In the genomic region with DNA sequence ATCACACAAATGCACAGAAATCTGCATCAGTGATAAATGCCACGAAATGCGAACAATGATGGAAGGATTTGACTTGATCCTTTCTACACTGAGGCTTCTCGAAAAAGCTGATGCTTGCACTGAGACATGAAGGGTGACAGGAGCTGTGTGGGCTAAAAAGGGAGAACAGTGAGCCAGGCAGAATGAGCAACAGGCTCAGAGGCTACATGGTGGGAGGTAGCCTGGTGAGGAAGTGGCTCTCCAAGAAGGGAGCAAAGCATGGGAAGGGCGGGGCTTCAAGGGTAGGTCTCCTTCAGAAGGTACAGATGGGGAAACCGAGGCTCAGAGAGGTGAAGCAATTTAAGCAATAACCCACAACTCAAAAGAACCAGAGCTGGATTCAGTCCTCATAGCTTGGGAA, we compare ENCODE assay signal across 31 cellular contexts.
DNase-seq lines count a peak whose midpoint lies in the region.
"Had no signal": no experiment of that assay in that cellular context is flagged by ENCODE, and none has a peak within 500 bp of the region (broad histone marks: within the 10 kb centered on the region; RNA-seq: fewer than 3 reads in every experiment).

No MANE protein-coding gene starts in this region.

- H3K4me1 ChIP-seq in neuronal stem cell (ENCODE audit: control insufficient read depth in 2 of 2, insufficient read depth in 1 of 2, low read depth in 1 of 2, low read length in 2 of 2) = peaks cover 4 to 5% of the 10 kb centered on the region in 2 donors
- H3K4me1 ChIP-seq: A549, BE2C, Caco-2 had no signal

- no CpG with 5 or more reads among the region's 5 CpGs for WGBS in neuronal stem cell (ENCODE audit: extremely low coverage in 2 of 2, insufficient read length in 2 of 2, insufficient replicate concordance in 1 of 2), 2 donors

- DNase-seq in caudate nucleus (lab: John Stamatoyannopoulos, UW) (peak in 24 of 61 donors; percentile 8 to 79 (median 20)), head of caudate nucleus (peak in 28 of 42 donors; percentile 7 to 81 (median 41)), neuronal stem cell (ENCODE audit: low spot score) (no peak), COLO668 (lab: John Stamatoyannopoulos, UW; ENCODE audit: unreplicated experiment) (no peak), dermis blood vessel endothelial cell (no peak), GM19238 (ENCODE audit: insufficient read length, low spot score) (no peak)
- DNase-seq: 8988T; ACHN; AML-193; BE2C; C1 segment of cervical spinal cord; Caco-2; Calu3; CD4-positive, alpha-beta memory T cell; CD4-positive, alpha-beta T cell; CD4-positive, CD25-positive, alpha-beta regulatory T cell; CD8-positive, alpha-beta memory T cell; CD8-positive, alpha-beta T cell; COR-L47; DMS 273 treated with DMSO at 0.1 percent for 48 hours; DMS153; DMS53; DMS79; DMS79 treated with DMSO at 0.1 percent for 48 hours; DND-41; EL had no signal

- H3K18ac ChIP-seq in neuronal stem cell (ENCODE audit: low read length) = peak overlapping the region; percentile 52

- H4K8ac ChIP-seq in neuronal stem cell (ENCODE audit: low read depth, low read length) = no peak overlapping the region

- H3K79me1 ChIP-seq in neuronal stem cell (ENCODE audit: low read depth, low read length) = no peaks in the 10 kb centered on the region

- no peak overlapping the region for H3K4ac ChIP-seq in neuronal stem cell (ENCODE audit: low read length)

- no peak overlapping the region for H2AK5ac ChIP-seq in neuronal stem cell (ENCODE audit: low read depth, low read length)

- H3K27me3 ChIP-seq in neuronal stem cell (ENCODE audit: control insufficient read depth in 3 of 3, insufficient read depth in 3 of 3, low read depth in 1 of 3, low read length in 3 of 3) = no peaks in the 10 kb centered on the region
- H3K27me3 ChIP-seq: BE2C; BLaER1; BLaER1 treated with 17β-estradiol and CSF1 and Interleukin-3, amounts not matched to agents 10 nM and 100 nM had no signal

- no peak overlapping the region for H2AFZ ChIP-seq in neuronal stem cell (ENCODE audit: low read length)

- no peak overlapping the region for H2BK5ac ChIP-seq in neuronal stem cell (ENCODE audit: low read length)

- H3K4me2 ChIP-seq in neuronal stem cell (ENCODE audit: insufficient read depth, low read length, poor library complexity, severe bottlenecking) = no peak overlapping the region
- H3K4me2 ChIP-seq: A549; BLaER1; BLaER1 treated with 17β-estradiol and CSF1 and Interleukin-3, amounts not matched to agents 10 nM and 100 nM had no signal

- H4K91ac ChIP-seq in neuronal stem cell (ENCODE audit: low read depth, low read length, poor library complexity) = no peak overlapping the region

- no peak overlapping the region for H2BK12ac ChIP-seq in neuronal stem cell (ENCODE audit: low read length)

- no peak overlapping the region for H2BK15ac ChIP-seq in neuronal stem cell (ENCODE audit: low read length)

- no peak overlapping the region for H3K23ac ChIP-seq in neuronal stem cell (ENCODE audit: low read depth, low read length, poor library complexity)

- no peak overlapping the region for H2BK120ac ChIP-seq in neuronal stem cell (ENCODE audit: low read depth, low read length)

- H3K27ac ChIP-seq in caudate nucleus (ENCODE audit: low read depth, low read length) (peak overlapping the region; percentile 37), neuronal stem cell (replicated peaks; ENCODE audit: low read length) (no peak overlapping the region)
- H3K27ac ChIP-seq: 22Rv1; A549; BLaER1; BLaER1 treated with 17β-estradiol and CSF1 and Interleukin-3, amounts not matched to agents 10 nM and 100 nM; C4-2B had no signal

- intact Hi-C loops in head of caudate nucleus (cut with DNase I) = no loop called here

- no peak overlapping the region for H3K14ac ChIP-seq in neuronal stem cell (ENCODE audit: low read length)

- H3K9me3 ChIP-seq in neuronal stem cell (replicated peaks in 1 of 2; ENCODE audit: control insufficient read depth in 2 of 2, insufficient read depth in 1 of 2, low read depth in 1 of 2, low read length in 2 of 2) = no peaks in the 10 kb centered on the region
- H3K9me3 ChIP-seq: A549; BE2C; BLaER1; BLaER1 treated with 17β-estradiol and CSF1 and Interleukin-3, amounts not matched to agents 10 nM and 100 nM; Caco-2 had no signal

- H3K4me3 ChIP-seq in neuronal stem cell (ENCODE audit: low read length in 2 of 2) = no peak overlapping the region
- H3K4me3 ChIP-seq: A549; BLaER1; BLaER1 treated with 17β-estradiol and CSF1 and Interleukin-3, amounts not matched to agents 10 nM and 100 nM had no signal

- no peak overlapping the region for H3K9ac ChIP-seq in neuronal stem cell (ENCODE audit: low read depth, low read length, poor library complexity)
- H3K9ac ChIP-seq: BLaER1; BLaER1 treated with 17β-estradiol and CSF1 and Interleukin-3, amounts not matched to agents 10 nM and 100 nM had no signal

- no peaks in the 10 kb centered on the region for H3K36me3 ChIP-seq in neuronal stem cell (replicated peaks in 1 of 2; ENCODE audit: control insufficient read depth in 2 of 2, insufficient read depth in 2 of 2, low read length in 2 of 2)
- H3K36me3 ChIP-seq: BE2C; BLaER1; BLaER1 treated with 17β-estradiol and CSF1 and Interleukin-3, amounts not matched to agents 10 nM and 100 nM had no signal

Comparison
In these comparisons a context has a peak if more than half of its experiments do, and no peak if none do; other contexts are left out.
1. DNase-seq: peak in head of caudate nucleus (28 of 42); none in neuronal stem cell (single experiment), COLO668 (single experiment), dermis blood vessel endothelial cell (single experiment) and GM19238 (single experiment).